ENCODE assay signal across 19 cellular contexts in genomic region chr14:75876526-75876925, GRCh38.
DNase-seq lines count a peak whose midpoint lies in the region; ATAC-seq and TF ChIP-seq lines count a peak whose summit lies in the region.
"Had no signal": no experiment of that assay in that cellular context is flagged by ENCODE, and none has a peak within 500 bp of the region (broad histone marks: within the 10 kb centered on the region; RNA-seq: fewer than 3 reads in every experiment).

No MANE protein-coding gene starts in this region.

- ATAC-seq in Right ventricle myocardium superior (ENCODE audit: poor library complexity), result peak; percentile 79
- ATAC-seq in GM21529 (IDR thresholded peaks at IDR 0.05; ENCODE audit: unreplicated experiment), result no peak
- ATAC-seq: Panc1, psoas muscle, T-cell had no signal

- 92 to 100% methylated on average over 1 to 3 of the region's 3 CpGs for WGBS in endodermal cell (ENCODE audit: insufficient coverage in 1 of 2, insufficient read length in 1 of 2), 2 experiments

- DNase-seq in Right ventricle myocardium superior, result no peak
- no peak for DNase-seq in right atrium auricular region (ENCODE audit: low spot score)
- DNase-seq in dermis blood vessel endothelial cell, result peak; percentile 34
- peak; percentile 15 to 67 for DNase-seq in hippocampal formation (lab: John Stamatoyannopoulos, UW)
- DNase-seq in superior temporal gyrus (ENCODE audit: extremely low spot score), result peak; percentile 81
- no peak for DNase-seq in NCI-H1092 treated with DMSO at 0.1 percent for 48 hours (lab: John Stamatoyannopoulos, UW)
- DNase-seq in endodermal cell, result no peak
- DNase-seq: activated CD4-positive, CD25-positive, alpha-beta regulatory T cell; activated CD8-positive, alpha-beta memory T cell treated with anti-CD3 and anti-CD28 coated beads, Interleukin-2, amount 50 U/mL, for 48 hours; activated naive CD4-positive, alpha-beta T cell treated with anti-CD3 and anti-CD28 coated beads for 36 hours; CD4-positive, CD25-positive, alpha-beta regulatory T cell; central memory CD4-positive, alpha-beta T cell; NCI-H187; NCI-H510A; psoas muscle; T-cell; tibial artery had no signal

- intact Hi-C loops in Right ventricle myocardium superior (cut with DNase I), result no loop called here

- peaks cover 26% of the 10 kb centered on the region for H3K36me3 Mint-ChIP-seq in endodermal cell (ENCODE audit: low read depth)

- H3K9ac ChIP-seq in endodermal cell (ENCODE audit: extremely low read depth, low read length, poor library complexity, severe bottlenecking), result no peak overlapping the region

- no peak overlapping the region for H3K27ac ChIP-seq in right atrium auricular region
- no peak overlapping the region for H3K27ac ChIP-seq in endodermal cell (ENCODE audit: low read depth, low read length)
- H3K27ac ChIP-seq: psoas muscle, tibial artery had no signal

- H3K9me3 ChIP-seq in right atrium auricular region (no peaks in the 10 kb centered on the region), endodermal cell (ENCODE audit: control insufficient read depth, low read length) (no peaks in the 10 kb centered on the region)
- H3K9me3 ChIP-seq: psoas muscle, tibial artery had no signal

- H3K4me1 Mint-ChIP-seq in endodermal cell, result no peaks in the 10 kb centered on the region
- H3K4me1 Mint-ChIP-seq: T-cell had no signal

- H3K27me3 Mint-ChIP-seq in endodermal cell (ENCODE audit: insufficient read depth), result no peaks in the 10 kb centered on the region
- H3K27me3 Mint-ChIP-seq: CD4-positive, CD25-positive, alpha-beta regulatory T cell; T-cell had no signal

- H3K4me3 ChIP-seq in right atrium auricular region, result no peak overlapping the region
- H3K4me3 ChIP-seq in endodermal cell (ENCODE audit: low read length), result no peak overlapping the region
- H3K4me3 ChIP-seq: psoas muscle, tibial artery had no signal

- H3K9me3 Mint-ChIP-seq in endodermal cell, result peaks cover 4% of the 10 kb centered on the region
- H3K9me3 Mint-ChIP-seq: activated naive CD4-positive, alpha-beta T cell treated with anti-CD3 and anti-CD28 coated beads for 36 hours; CD4-positive, CD25-positive, alpha-beta regulatory T cell; T-cell had no signal

- TF ChIP-seq CTCF in right atrium auricular region (IDR thresholded peaks at IDR 0.05) (no peak), endodermal cell (conservative IDR thresholded peaks at IDR 0.05) (no peak)

- no peaks in the 10 kb centered on the region for H3K27me3 ChIP-seq in right atrium auricular region
- H3K27me3 ChIP-seq in endodermal cell (ENCODE audit: control insufficient read depth, insufficient read depth, low read length, poor library complexity, severe bottlenecking), result no peaks in the 10 kb centered on the region
- H3K27me3 ChIP-seq: tibial artery had no signal

- no peak overlapping the region for H3K27ac Mint-ChIP-seq in endodermal cell
- H3K27ac Mint-ChIP-seq: activated naive CD4-positive, alpha-beta T cell treated with anti-CD3 and anti-CD28 coated beads for 36 hours; CD4-positive, CD25-positive, alpha-beta regulatory T cell; T-cell had no signal

- H3K4me3 Mint-ChIP-seq in endodermal cell, result no peak overlapping the region
- H3K4me3 Mint-ChIP-seq: activated naive CD4-positive, alpha-beta T cell treated with anti-CD3 and anti-CD28 coated beads for 36 hours; CD4-positive, CD25-positive, alpha-beta regulatory T cell; T-cell had no signal

- no peaks in the 10 kb centered on the region for H3K36me3 ChIP-seq in right atrium auricular region
- peaks cover 8% of the 10 kb centered on the region for H3K36me3 ChIP-seq in endodermal cell (ENCODE audit: control insufficient read depth, insufficient read depth, low read length)
- H3K36me3 ChIP-seq: tibial artery had no signal

- H3K4me1 ChIP-seq in right atrium auricular region (peaks cover 0 to 8% of the 10 kb centered on the region in 2 donors), endodermal cell (ENCODE audit: control insufficient read depth, insufficient read depth, low read length) (no peaks in the 10 kb centered on the region)
- H3K4me1 ChIP-seq: psoas muscle had no signal

Comparison
In these comparisons a context has a peak if more than half of its experiments do, and no peak if none do; other contexts are left out.
1. DNase-seq: peak in dermis blood vessel endothelial cell (single experiment), hippocampal formation (2 of 2) and superior temporal gyrus (single experiment); none in Right ventricle myocardium superior (single experiment), right atrium auricular region (single experiment), NCI-H1092 treated with DMSO at 0.1 percent for 48 hours (single experiment) and endodermal cell (single experiment).